Comparison of ENCODE assay signal across 2 cellular contexts in the genomic region with DNA sequence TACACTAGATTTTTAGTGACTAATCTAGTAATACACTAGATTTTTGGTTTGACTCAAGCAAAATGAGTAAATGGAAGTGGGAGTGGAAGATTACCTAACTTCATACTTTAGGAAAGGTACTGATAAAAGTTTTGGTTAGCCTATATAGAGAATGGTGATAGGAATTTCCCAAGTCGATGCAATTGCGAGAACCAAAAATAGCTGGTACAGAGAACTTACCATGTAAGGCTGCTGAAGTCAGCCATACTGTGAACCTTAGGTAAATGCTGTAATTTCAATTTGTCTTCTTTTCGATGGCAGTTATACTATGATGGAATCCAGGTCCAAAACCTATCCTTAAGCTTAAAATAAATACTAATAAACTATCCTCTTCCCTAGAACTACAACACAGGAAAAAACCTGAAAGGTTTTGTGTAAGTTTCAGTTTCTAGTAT.
TF ChIP-seq lines count a peak whose summit lies in the region.

No MANE protein-coding gene starts in this region.

TF ChIP-seq in IMR-90, 13 proteins besides CTCF, POLR2A, EP300 and RAD21:
- TF ChIP-seq RFX5 (IDR thresholded peaks at IDR 0.05; ENCODE audit: low read depth, low read length) (no peak), FOS (IDR thresholded peaks at IDR 0.05; ENCODE audit: low read depth, low read length) (no peak), MAZ (IDR thresholded peaks at IDR 0.05; ENCODE audit: borderline replicate concordance, low read depth, low read length) (no peak), RCOR1 (IDR thresholded peaks at IDR 0.05; ENCODE audit: insufficient replicate concordance, low read length) (no peak), NFE2L2 (IDR thresholded peaks at IDR 0.05; ENCODE audit: low read depth, low read length) (no peak)

TF ChIP-seq in GM12878, 131 proteins besides CTCF, POLR2A, EP300 and RAD21:
- TF ChIP-seq WRNIP1 (IDR thresholded peaks at IDR 0.05; ENCODE audit: borderline replicate concordance, low read depth, low read length) (no peak), MTA3 (IDR thresholded peaks at IDR 0.05; ENCODE audit: borderline replicate concordance, low read length) (peak; percentile 60; the same call in 1 of the 2 replicates), SMAD1 (IDR thresholded peaks at IDR 0.05; ENCODE audit: low read depth, partially characterized antibody) (peak; percentile 16), SRF (IDR thresholded peaks at IDR 0.05; ENCODE audit: low read depth in 2 of 2, low read length in 2 of 2) (0 out of 4 replicates have a peak, but pooled peaks of 1 of the 2 experiments have one; percentile 28), JUNB (IDR thresholded peaks at IDR 0.05) (peak; percentile 10; the same call in 1 of the 2 replicates), GABPA (IDR thresholded peaks at IDR 0.05; ENCODE audit: low read depth) (0 out of 2 replicates have a peak, but pooled peaks have one; percentile 28), PML (IDR thresholded peaks at IDR 0.05; ENCODE audit: low read length) (peak; percentile 68; the same call in 1 of the 2 replicates), ZBED1 (IDR thresholded peaks at IDR 0.05; ENCODE audit: borderline replicate concordance) (peak; percentile 63; the same call in 1 of the 2 replicates), IKZF1 (conservative IDR thresholded peaks at IDR 0.05) (0 out of 2 replicates have a peak, but pooled peaks have one; percentile 7), POLR2AphosphoS5 (IDR thresholded peaks at IDR 0.05; ENCODE audit: low read length) (peak; percentile 58; the same call in 1 of the 2 replicates)
- TF ChIP-seq, protein P1, sequence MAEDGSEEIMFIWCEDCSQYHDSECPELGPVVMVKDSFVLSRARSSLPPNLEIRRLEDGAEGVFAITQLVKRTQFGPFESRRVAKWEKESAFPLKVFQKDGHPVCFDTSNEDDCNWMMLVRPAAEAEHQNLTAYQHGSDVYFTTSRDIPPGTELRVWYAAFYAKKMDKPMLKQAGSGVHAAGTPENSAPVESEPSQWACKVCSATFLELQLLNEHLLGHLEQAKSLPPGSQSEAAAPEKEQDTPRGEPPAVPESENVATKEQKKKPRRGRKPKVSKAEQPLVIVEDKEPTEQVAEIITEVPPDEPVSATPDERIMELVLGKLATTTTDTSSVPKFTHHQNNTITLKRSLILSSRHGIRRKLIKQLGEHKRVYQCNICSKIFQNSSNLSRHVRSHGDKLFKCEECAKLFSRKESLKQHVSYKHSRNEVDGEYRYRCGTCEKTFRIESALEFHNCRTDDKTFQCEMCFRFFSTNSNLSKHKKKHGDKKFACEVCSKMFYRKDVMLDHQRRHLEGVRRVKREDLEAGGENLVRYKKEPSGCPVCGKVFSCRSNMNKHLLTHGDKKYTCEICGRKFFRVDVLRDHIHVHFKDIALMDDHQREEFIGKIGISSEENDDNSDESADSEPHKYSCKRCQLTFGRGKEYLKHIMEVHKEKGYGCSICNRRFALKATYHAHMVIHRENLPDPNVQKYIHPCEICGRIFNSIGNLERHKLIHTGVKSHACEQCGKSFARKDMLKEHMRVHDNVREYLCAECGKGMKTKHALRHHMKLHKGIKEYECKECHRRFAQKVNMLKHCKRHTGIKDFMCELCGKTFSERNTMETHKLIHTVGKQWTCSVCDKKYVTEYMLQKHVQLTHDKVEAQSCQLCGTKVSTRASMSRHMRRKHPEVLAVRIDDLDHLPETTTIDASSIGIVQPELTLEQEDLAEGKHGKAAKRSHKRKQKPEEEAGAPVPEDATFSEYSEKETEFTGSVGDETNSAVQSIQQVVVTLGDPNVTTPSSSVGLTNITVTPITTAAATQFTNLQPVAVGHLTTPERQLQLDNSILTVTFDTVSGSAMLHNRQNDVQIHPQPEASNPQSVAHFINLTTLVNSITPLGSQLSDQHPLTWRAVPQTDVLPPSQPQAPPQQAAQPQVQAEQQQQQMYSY (CRISPR knock-in tag; IDR thresholded peaks at IDR 0.05), result no peak
- TF ChIP-seq, protein P2, sequence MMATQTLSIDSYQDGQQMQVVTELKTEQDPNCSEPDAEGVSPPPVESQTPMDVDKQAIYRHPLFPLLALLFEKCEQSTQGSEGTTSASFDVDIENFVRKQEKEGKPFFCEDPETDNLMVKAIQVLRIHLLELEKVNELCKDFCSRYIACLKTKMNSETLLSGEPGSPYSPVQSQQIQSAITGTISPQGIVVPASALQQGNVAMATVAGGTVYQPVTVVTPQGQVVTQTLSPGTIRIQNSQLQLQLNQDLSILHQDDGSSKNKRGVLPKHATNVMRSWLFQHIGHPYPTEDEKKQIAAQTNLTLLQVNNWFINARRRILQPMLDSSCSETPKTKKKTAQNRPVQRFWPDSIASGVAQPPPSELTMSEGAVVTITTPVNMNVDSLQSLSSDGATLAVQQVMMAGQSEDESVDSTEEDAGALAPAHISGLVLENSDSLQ (IDR thresholded peaks at IDR 0.05), result no peak
- TF ChIP-seq, protein P3, sequence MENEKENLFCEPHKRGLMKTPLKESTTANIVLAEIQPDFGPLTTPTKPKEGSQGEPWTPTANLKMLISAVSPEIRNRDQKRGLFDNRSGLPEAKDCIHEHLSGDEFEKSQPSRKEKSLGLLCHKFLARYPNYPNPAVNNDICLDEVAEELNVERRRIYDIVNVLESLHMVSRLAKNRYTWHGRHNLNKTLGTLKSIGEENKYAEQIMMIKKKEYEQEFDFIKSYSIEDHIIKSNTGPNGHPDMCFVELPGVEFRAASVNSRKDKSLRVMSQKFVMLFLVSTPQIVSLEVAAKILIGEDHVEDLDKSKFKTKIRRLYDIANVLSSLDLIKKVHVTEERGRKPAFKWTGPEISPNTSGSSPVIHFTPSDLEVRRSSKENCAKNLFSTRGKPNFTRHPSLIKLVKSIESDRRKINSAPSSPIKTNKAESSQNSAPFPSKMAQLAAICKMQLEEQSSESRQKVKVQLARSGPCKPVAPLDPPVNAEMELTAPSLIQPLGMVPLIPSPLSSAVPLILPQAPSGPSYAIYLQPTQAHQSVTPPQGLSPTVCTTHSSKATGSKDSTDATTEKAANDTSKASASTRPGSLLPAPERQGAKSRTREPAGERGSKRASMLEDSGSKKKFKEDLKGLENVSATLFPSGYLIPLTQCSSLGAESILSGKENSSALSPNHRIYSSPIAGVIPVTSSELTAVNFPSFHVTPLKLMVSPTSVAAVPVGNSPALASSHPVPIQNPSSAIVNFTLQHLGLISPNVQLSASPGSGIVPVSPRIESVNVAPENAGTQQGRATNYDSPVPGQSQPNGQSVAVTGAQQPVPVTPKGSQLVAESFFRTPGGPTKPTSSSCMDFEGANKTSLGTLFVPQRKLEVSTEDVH (IDR thresholded peaks at IDR 0.05; ENCODE audit: low read depth, partially characterized antibody), result peak; percentile 17
- TF ChIP-seq, protein P4, sequence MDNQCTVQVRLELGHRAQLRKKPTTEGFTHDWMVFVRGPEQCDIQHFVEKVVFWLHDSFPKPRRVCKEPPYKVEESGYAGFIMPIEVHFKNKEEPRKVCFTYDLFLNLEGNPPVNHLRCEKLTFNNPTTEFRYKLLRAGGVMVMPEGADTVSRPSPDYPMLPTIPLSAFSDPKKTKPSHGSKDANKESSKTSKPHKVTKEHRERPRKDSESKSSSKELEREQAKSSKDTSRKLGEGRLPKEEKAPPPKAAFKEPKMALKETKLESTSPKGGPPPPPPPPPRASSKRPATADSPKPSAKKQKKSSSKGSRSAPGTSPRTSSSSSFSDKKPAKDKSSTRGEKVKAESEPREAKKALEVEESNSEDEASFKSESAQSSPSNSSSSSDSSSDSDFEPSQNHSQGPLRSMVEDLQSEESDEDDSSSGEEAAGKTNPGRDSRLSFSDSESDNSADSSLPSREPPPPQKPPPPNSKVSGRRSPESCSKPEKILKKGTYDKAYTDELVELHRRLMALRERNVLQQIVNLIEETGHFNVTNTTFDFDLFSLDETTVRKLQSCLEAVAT (IDR thresholded peaks at IDR 0.05), result no peak
- TF ChIP-seq, protein P5, sequence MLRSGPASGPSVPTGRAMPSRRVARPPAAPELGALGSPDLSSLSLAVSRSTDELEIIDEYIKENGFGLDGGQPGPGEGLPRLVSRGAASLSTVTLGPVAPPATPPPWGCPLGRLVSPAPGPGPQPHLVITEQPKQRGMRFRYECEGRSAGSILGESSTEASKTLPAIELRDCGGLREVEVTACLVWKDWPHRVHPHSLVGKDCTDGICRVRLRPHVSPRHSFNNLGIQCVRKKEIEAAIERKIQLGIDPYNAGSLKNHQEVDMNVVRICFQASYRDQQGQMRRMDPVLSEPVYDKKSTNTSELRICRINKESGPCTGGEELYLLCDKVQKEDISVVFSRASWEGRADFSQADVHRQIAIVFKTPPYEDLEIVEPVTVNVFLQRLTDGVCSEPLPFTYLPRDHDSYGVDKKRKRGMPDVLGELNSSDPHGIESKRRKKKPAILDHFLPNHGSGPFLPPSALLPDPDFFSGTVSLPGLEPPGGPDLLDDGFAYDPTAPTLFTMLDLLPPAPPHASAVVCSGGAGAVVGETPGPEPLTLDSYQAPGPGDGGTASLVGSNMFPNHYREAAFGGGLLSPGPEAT (IDR thresholded peaks at IDR 0.05; ENCODE audit: low read depth), result 0 out of 2 replicates have a peak, but pooled peaks have one; percentile 13
